In genomic region chr19:12945479-12946091, GRCh38 we compare ENCODE assay signal across 8 cellular contexts. TPM values are rescaled to one million over a fixed set of nuclear protein-coding genes. Genes with fewer than 3 reads are reported as not detected.
DNase-seq lines count a peak whose midpoint lies in the region; ATAC-seq, FAIRE-seq and TF ChIP-seq lines count a peak whose summit lies in the region.

Gene RAD23A (plus strand): TSS chr19:12945862. CDS start chr19:12945949, 87 bp downstream.

- peak within 1 kb of the TSS; percentile 88 for H3K27ac ChIP-seq in K562 (ENCODE audit: extremely low read depth, low read depth, low read length)

- peaks cover 60% of the 10 kb centered on the region for H3K79me2 ChIP-seq in K562 (ENCODE audit: control insufficient read depth, insufficient read depth, low read length)

- peaks cover 78% of the 10 kb centered on the region for H3K36me3 ChIP-seq in K562 (ENCODE audit: control insufficient read depth, insufficient read depth, low read length)

- DNase-seq in 8988T (peak; percentile 70), NCI-H2107 treated with DMSO at 0.1 percent for 48 hours (lab: John Stamatoyannopoulos, UW; ENCODE audit: unreplicated experiment) (peak; percentile 83), K562 (ENCODE audit: extremely low read depth in 1 of 4, low spot score in 3 of 4) (peak; percentile 83 to 100 (median 92)), iPS DF 19.7 (ENCODE audit: low read depth, low spot score) (peak; percentile 89), sciatic nerve (ENCODE audit: low spot score) (peak; percentile 99)

- no TSS peak for BruUV-seq in K562 (replicated peaks; lab: Mats Ljungman, UMichigan)

- ATAC-seq in HG03064 (IDR thresholded peaks at IDR 0.05; ENCODE audit: low read depth, unreplicated experiment) (peak; percentile 56), K562 (peak; percentile 92), sciatic nerve (peak; percentile 98)

- no peaks in the 10 kb centered on the region for H3K27me3 ChIP-seq in K562 (ENCODE audit: control insufficient read depth in 2 of 2, insufficient read depth in 2 of 2, low read length in 2 of 2)

- peak; percentile 94 for TF ChIP-seq POLR2A in GM18526 (IDR thresholded peaks at IDR 0.05; ENCODE audit: extremely low read depth, insufficient read length)
- peak; percentile 85 for TF ChIP-seq POLR2A in K562 (conservative IDR thresholded peaks at IDR 0.05)

- in situ Hi-C loops in K562 (cut with MboI): no loop called here

- under 1% methylated on average over 55 of the region's 62 CpGs for WGBS in K562 (ENCODE audit: insufficient coverage, low coverage, missing lambda C conversion rate)

- peak; percentile 80 for FAIRE-seq in TTC549 (lab: Jason Lieb, UNC)
- peak; percentile 98 for FAIRE-seq in K562 (lab: Jason Lieb, UNC)

- TF ChIP-seq EP300 in K562 (IDR thresholded peaks at IDR 0.05; ENCODE audit: low read length): no peak

- H3K9me3 ChIP-seq in K562 (replicated peaks; ENCODE audit: control insufficient read depth, insufficient read depth, low read depth, low read length): no peaks in the 10 kb centered on the region

- TF ChIP-seq CTCF in K562 (IDR thresholded peaks at IDR 0.05 in 2 of 3, conservative IDR thresholded peaks at IDR 0.05 in 1 of 3; ENCODE audit: insufficient read depth in 2 of 3, low read depth in 1 of 3, low read length in 3 of 3): no peak

- peak within 1 kb of the TSS; percentile 6; the same call in 1 of the 2 replicates for H2AFZ ChIP-seq in K562 (ENCODE audit: low read depth, low read length)

- H4K20me1 ChIP-seq in K562 (replicated peaks; ENCODE audit: control insufficient read depth, insufficient read depth, low read length): peaks cover 12% of the 10 kb centered on the region

- H3K9ac ChIP-seq in K562 (ENCODE audit: insufficient read depth in 1 of 2, low read depth in 2 of 2, low read length in 2 of 2): peak within 1 kb of the TSS; percentile 91 to 96

- H3K4me3 ChIP-seq in K562: peak within 1 kb of the TSS; percentile 66

- TF ChIP-seq RAD21 in K562 (CRISPR knock-in tag; conservative IDR thresholded peaks at IDR 0.05 in 1 of 2, IDR thresholded peaks at IDR 0.05 in 1 of 2): no peak

- H3K9me1 ChIP-seq in K562 (ENCODE audit: control insufficient read depth, insufficient read depth, low read length): peaks cover 10% of the 10 kb centered on the region

- CTCF ChIA-PET in K562 (lab: Yijun Ruan, JAX; ENCODE audit: low intra/inter-chr PET ratio): no interaction called here

- intact Hi-C loops in K562 (cut with micrococcal nuclease) (no loop called here), sciatic nerve (cut with DNase I) (no loop called here)

- peak within 1 kb of the TSS; percentile 95 for H3K4me2 ChIP-seq in K562 (ENCODE audit: insufficient read depth, low read length)

- POLR2A ChIA-PET in K562 (lab: Yijun Ruan, JAX): interaction anchor here (0.6 to 1.5 kb wide), 11 partner anchors 8 to 423 kb away, joined by 3 to 11 read pairs (median 4); partner anchors contain the start of genes CALR, FARSA, GADD45GIP1 and KLF1

- H3K4me1 ChIP-seq in K562 (replicated peaks in 1 of 2; ENCODE audit: control insufficient read depth in 2 of 2, insufficient read depth in 2 of 2, low read length in 2 of 2): peaks cover 16 to 34% of the 10 kb centered on the region in 2 experiments

TF ChIP-seq in K562, 482 proteins besides CTCF, POLR2A, EP300 and RAD21 (continues in another document):
- TF ChIP-seq NEUROD1 (IDR thresholded peaks at IDR 0.05; ENCODE audit: borderline replicate concordance, low read depth, low read length, partially characterized antibody) (peak; percentile 64), FOXK1 (CRISPR knock-in tag; IDR thresholded peaks at IDR 0.05; ENCODE audit: borderline replicate concordance) (peak; percentile 87; the same call in 1 of the 2 replicates), RBM15 (IDR thresholded peaks at IDR 0.05; ENCODE audit: insufficient read depth, low read length) (no peak), ZSCAN32 (CRISPR knock-in tag; IDR thresholded peaks at IDR 0.05) (peak; percentile 33; the same call in 1 of the 2 replicates), CBX2 (IDR thresholded peaks at IDR 0.05; ENCODE audit: insufficient read depth, low read length, poor library complexity, severe bottlenecking) (no peak), EZH2 (IDR thresholded peaks at IDR 0.05; ENCODE audit: borderline replicate concordance, low read depth, low read length) (no peak), COPS2 (conservative IDR thresholded peaks at IDR 0.05) (no peak)
- TF ChIP-seq, protein P1, sequence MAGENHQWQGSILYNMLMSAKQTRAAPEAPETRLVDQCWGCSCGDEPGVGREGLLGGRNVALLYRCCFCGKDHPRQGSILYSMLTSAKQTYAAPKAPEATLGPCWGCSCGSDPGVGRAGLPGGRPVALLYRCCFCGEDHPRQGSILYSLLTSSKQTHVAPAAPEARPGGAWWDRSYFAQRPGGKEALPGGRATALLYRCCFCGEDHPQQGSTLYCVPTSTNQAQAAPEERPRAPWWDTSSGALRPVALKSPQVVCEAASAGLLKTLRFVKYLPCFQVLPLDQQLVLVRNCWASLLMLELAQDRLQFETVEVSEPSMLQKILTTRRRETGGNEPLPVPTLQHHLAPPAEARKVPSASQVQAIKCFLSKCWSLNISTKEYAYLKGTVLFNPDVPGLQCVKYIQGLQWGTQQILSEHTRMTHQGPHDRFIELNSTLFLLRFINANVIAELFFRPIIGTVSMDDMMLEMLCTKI (IDR thresholded peaks at IDR 0.05; ENCODE audit: partially characterized antibody): no peak
- TF ChIP-seq, protein P2, sequence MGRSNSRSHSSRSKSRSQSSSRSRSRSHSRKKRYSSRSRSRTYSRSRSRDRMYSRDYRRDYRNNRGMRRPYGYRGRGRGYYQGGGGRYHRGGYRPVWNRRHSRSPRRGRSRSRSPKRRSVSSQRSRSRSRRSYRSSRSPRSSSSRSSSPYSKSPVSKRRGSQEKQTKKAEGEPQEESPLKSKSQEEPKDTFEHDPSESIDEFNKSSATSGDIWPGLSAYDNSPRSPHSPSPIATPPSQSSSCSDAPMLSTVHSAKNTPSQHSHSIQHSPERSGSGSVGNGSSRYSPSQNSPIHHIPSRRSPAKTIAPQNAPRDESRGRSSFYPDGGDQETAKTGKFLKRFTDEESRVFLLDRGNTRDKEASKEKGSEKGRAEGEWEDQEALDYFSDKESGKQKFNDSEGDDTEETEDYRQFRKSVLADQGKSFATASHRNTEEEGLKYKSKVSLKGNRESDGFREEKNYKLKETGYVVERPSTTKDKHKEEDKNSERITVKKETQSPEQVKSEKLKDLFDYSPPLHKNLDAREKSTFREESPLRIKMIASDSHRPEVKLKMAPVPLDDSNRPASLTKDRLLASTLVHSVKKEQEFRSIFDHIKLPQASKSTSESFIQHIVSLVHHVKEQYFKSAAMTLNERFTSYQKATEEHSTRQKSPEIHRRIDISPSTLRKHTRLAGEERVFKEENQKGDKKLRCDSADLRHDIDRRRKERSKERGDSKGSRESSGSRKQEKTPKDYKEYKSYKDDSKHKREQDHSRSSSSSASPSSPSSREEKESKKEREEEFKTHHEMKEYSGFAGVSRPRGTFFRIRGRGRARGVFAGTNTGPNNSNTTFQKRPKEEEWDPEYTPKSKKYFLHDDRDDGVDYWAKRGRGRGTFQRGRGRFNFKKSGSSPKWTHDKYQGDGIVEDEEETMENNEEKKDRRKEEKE (IDR thresholded peaks at IDR 0.05; ENCODE audit: borderline replicate concordance in 1 of 2, control insufficient read depth in 1 of 2, low read depth in 2 of 2, low read length in 1 of 2): peak in 1 of 2 experiments; percentile 32; a peak in 2 of 4 replicates
- TF ChIP-seq, protein P3, sequence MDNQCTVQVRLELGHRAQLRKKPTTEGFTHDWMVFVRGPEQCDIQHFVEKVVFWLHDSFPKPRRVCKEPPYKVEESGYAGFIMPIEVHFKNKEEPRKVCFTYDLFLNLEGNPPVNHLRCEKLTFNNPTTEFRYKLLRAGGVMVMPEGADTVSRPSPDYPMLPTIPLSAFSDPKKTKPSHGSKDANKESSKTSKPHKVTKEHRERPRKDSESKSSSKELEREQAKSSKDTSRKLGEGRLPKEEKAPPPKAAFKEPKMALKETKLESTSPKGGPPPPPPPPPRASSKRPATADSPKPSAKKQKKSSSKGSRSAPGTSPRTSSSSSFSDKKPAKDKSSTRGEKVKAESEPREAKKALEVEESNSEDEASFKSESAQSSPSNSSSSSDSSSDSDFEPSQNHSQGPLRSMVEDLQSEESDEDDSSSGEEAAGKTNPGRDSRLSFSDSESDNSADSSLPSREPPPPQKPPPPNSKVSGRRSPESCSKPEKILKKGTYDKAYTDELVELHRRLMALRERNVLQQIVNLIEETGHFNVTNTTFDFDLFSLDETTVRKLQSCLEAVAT (IDR thresholded peaks at IDR 0.05): peak in 1 of 2 experiments; percentile 15; a peak in 1 of 4 replicates

RNA-seq across cellular contexts. Expression of gene RAD23A, which starts in this region (rescaled TPM):
- 62.5 and 156 TPM in 2 replicates for total RNA-seq in K562 (2011; cell fraction: chromatin; rRNA removed; ENCODE audit: low replicate concordance)
- total RNA-seq in K562 (2011; cell fraction: nucleolus; rRNA removed): 117 and 120 TPM in 2 replicates
- 89.2 and 96.1 TPM in 2 replicates for total RNA-seq in K562 (2011; cell fraction: nucleoplasm; rRNA removed)
- total RNA-seq in K562 (2014; rRNA removed) (181 and 279 TPM in 2 replicates), K562 (2014; rRNA removed; fragmentation: Illumina TruSeq; extraction: Trizol) (47.8 and 56.5 TPM in 2 replicates), K562 (2015; rRNA removed; fragmentation: Illumina TruSeq; extraction: Trizol) (102 and 103 TPM in 2 replicates), K562 (2021) (143 and 155 TPM in 2 replicates), sciatic nerve (102 TPM)
- polyA plus RNA-seq in K562 (2011; rRNA removed) (44.1 and 61.2 TPM in 2 replicates), K562 (2014; fragmentation: Illumina TruSeq; extraction: Trizol) (179 and 212 TPM in 2 replicates), K562 (2014; fragmentation: Nextera tagmentation; extraction: Ambion mirVana) (10 to 100 TPM in 1 of 2 experiments, 1 to 10 TPM in 1; 9.5 to 40.4 TPM), K562 (2014; rRNA removed) (101 and 127 TPM in 2 replicates)
- polyA plus RNA-seq in K562 (2011; cell fraction: cytosol; rRNA removed): 93.6 and 155 TPM in 2 replicates
- 108 and 152 TPM in 2 replicates for polyA plus RNA-seq in K562 (2011; cell fraction: nucleus; rRNA removed)
- 184 and 224 TPM in 2 replicates for polyA plus RNA-seq in K562 (2012)
- 33.9 and 34.4 TPM in 2 replicates for polyA minus RNA-seq in K562 (2011; rRNA and poly(A)+ RNA removed)
- polyA minus RNA-seq in K562 (2011; cell fraction: cytosol; rRNA and poly(A)+ RNA removed): 98.0 and 181 TPM in 2 replicates
- 31.2 and 37.4 TPM in 2 replicates for polyA minus RNA-seq in K562 (2011; cell fraction: nucleus; rRNA and poly(A)+ RNA removed)

Comparison
In these comparisons a context has a peak if more than half of its experiments do, and no peak if none do; other contexts are left out.
1. Peak in every context shown above with its lines: DNase-seq, ATAC-seq, H3K4me3 ChIP-seq and H3K27ac ChIP-seq.